In the genomic region with DNA sequence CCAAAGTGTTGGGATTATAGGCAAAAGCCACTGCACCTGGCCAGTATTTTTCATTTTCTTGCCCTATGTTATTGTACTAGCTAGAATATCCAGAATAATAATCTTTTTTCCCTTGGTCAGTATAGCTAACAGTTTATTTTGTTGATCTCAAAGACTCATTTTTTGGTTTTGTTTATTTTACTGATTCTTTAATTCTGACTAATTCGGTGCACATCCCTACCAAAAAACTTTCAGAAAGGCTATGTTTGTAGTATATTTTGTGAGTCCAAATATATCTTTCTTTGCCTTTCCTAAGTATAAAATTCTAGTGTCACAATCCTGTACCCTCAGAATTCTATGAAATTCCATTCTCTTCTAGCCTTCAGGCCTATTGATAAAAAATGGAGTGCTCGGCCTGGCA, we compare ENCODE assay signal across 28 cellular contexts.
"Had no signal": no experiment of that assay in that cellular context is flagged by ENCODE, and none has a peak within 500 bp of the region (broad histone marks: within the 10 kb centered on the region; RNA-seq: fewer than 3 reads in every experiment).

No MANE protein-coding gene starts in this region.

- H3K27ac Mint-ChIP-seq: activated B cell treated with CpG ODN at 0.5 μM for 24 hours; activated CD8-positive, alpha-beta T cell treated with anti-CD3 and anti-CD28 coated beads for 36 hours; activated naive CD8-positive, alpha-beta T cell; activated T-helper 17 cell treated with anti-CD3 and anti-CD28 coated beads, Interleukin-2, amount 50 U/mL, for 72 hours; effector memory CD8-positive, alpha-beta T cell; T-helper 1 cell treated with Interleukin-12 subunit alpha and Interleukin-12 subunit beta and Interleukin-4 antibody, amounts not matched to agents 30 μg/mL and 1 μg/mL, for 36 hours had no signal

- H3K9me3 Mint-ChIP-seq: activated B cell treated with CpG ODN at 0.5 μM for 24 hours; activated CD8-positive, alpha-beta T cell treated with anti-CD3 and anti-CD28 coated beads for 36 hours; activated T-cell treated with anti-CD3 and anti-CD28 coated beads, Interleukin-2, amount 50 U/mL, for 4 hours; activated T-helper 17 cell treated with anti-CD3 and anti-CD28 coated beads, Interleukin-2, amount 50 U/mL, for 72 hours; effector memory CD8-positive, alpha-beta T cell; T-helper 1 cell treated with Interleukin-12 subunit alpha and Interleukin-12 subunit beta and Interleukin-4 antibody, amounts not matched to agents 30 μg/mL and 1 μg/mL, for 36 hours had no signal

- H3K4me3 Mint-ChIP-seq: activated B cell treated with CpG ODN at 0.5 μM for 24 hours; activated CD8-positive, alpha-beta T cell treated with anti-CD3 and anti-CD28 coated beads for 36 hours; activated naive CD8-positive, alpha-beta T cell; activated T-cell treated with anti-CD3 and anti-CD28 coated beads, Interleukin-2, amount 50 U/mL, for 4 hours; activated T-helper 17 cell treated with anti-CD3 and anti-CD28 coated beads, Interleukin-2, amount 50 U/mL, for 72 hours; effector memory CD8-positive, alpha-beta T cell; T-helper 1 cell treated with Interleukin-12 subunit alpha and Interleukin-12 subunit beta and Interleukin-4 antibody, amounts not matched to agents 30 μg/mL and 1 μg/mL, for 36 hours had no signal

- H3K27me3 Mint-ChIP-seq: activated B cell treated with CpG ODN at 0.5 μM for 24 hours; activated CD8-positive, alpha-beta T cell treated with anti-CD3 and anti-CD28 coated beads for 36 hours; activated naive CD8-positive, alpha-beta T cell; activated T-helper 17 cell treated with anti-CD3 and anti-CD28 coated beads, Interleukin-2, amount 50 U/mL, for 72 hours; effector memory CD8-positive, alpha-beta T cell had no signal

- DNase-seq: activated B cell treated with CpG ODN at 0.5 μM for 24 hours; activated CD4-positive, alpha-beta T cell treated with anti-CD3 and anti-CD28 coated beads for 48 hours; activated CD4-positive, alpha-beta T cell treated with anti-CD3 and anti-CD28 coated beads, Interleukin-2, amount 50 U/mL, for 1 hour; activated CD4-positive, alpha-beta T cell treated with anti-CD3 and anti-CD28 coated beads, Interleukin-2, amount 50 U/mL, for 48 hours; activated CD8-positive, alpha-beta memory T cell treated with anti-CD3 and anti-CD28 coated beads for 24 hours; activated CD8-positive, alpha-beta T cell treated with anti-CD3 and anti-CD28 coated beads for 36 hours; activated effector memory CD4-positive, alpha-beta T cell treated with Interleukin-2 at 50 U/mL for 16 hours; activated gamma-delta T cell treated with Interleukin-2 at 50 U/mL for 16 hours; activated naive CD4-positive, alpha-beta T cell treated with anti-CD3 and anti-CD28 coated beads, Interleukin-2, amount 50 U/mL, for 16 hours; activated naive CD4-positive, alpha-beta T cell treated with Interleukin-2 at 50 U/mL for 16 hours; activated T-cell treated with anti-CD3 and anti-CD28 coated beads, Interleukin-2, amount 50 U/mL, for 4 hours; adrenal gland; amygdala; aorta; body of pancreas; caudate nucleus; cortex of kidney; dermis blood vessel endothelial cell; effector CD4-positive, alpha-beta T cell; effector memory CD8-positive, alpha-beta T cell; erythroblast; foreskin melanocyte; head of caudate nucleus; T-helper 9 cell; WERI-Rb-1 had no signal
